2 cellular contexts compared by ENCODE assay signal in genomic region chr17:78902231-78902630, GRCh38. TPM values are rescaled to one million over a fixed set of nuclear protein-coding genes. Genes with fewer than 3 reads are reported as not detected.
"Had no signal": no experiment of that assay in that cellular context is flagged by ENCODE, and none has a peak within 500 bp of the region (broad histone marks: within the 10 kb centered on the region; RNA-seq: fewer than 3 reads in every experiment).

No MANE protein-coding gene starts in this region.

RNA-seq across cellular contexts. Expression of gene CEP295NL, which starts 0.8 kb away (rescaled TPM):
- polyA plus RNA-seq: immature natural killer cell, mammary epithelial cell had no signal
